ENCODE assay signal across 9 cellular contexts in the genomic region with DNA sequence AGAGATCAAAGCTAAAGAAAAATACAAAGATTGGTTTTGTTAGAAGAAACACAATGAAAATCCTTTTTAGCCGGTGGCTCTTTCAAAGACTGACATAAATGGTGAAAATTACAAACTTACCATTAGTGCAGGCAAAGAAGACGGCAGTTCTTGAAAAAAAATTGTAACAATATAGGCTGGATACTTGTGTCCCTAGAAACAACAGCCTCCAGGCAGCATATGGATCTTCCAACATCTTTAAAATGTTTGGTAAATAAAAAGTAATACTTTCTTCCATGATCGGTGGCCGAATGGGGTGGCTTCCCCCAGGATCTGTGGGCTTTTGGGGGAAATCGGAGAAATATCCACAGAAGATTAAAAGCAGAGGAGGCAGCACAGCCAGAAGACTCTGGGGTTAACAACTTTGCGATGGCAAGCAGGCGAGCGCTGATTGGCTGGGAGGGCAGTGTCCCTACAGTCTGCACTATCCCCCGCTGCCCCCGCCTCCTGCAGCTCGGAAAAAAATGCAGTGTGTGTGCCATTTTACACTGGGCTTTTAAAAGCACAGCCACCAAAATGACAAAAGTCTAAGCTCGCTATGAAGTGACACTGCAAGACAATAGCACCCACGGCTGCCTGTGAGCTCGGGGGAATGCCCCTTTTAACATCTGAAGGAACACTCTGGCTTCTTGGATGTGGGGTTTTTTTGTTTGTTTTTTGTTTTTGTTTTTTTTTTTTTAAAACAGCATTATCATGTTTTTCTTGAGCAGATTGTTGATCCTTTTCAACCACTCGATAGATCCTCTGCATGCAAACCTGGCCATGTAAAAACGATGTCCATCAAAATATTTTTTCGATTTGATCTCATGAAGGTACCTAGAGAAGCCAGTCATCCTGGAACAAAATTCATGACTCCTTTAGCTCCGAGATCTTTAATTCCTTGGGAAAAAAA. TPM values are rescaled to one million over a fixed set of nuclear protein-coding genes. Genes with fewer than 3 reads are reported as not detected.
A peak's percentile ranks its signal among the peaks of the same experiment; 100 is the strongest.
DNase-seq lines count a peak whose midpoint lies in the region; ATAC-seq lines count a peak whose summit lies in the region.
"Had no signal": no experiment of that assay in that cellular context is flagged by ENCODE, and none has a peak within 500 bp of the region (broad histone marks: within the 10 kb centered on the region; RNA-seq: fewer than 3 reads in every experiment).

No MANE protein-coding gene starts in this region.

- H3K9ac ChIP-seq in BLaER1, result peak overlapping the region; percentile 79

- H3K4me1 ChIP-seq in BLaER1, result peaks cover 19% of the 10 kb centered on the region

- no peaks in the 10 kb centered on the region for H3K27me3 ChIP-seq in BLaER1

- ATAC-seq in GM19328 (IDR thresholded peaks at IDR 0.05; ENCODE audit: unreplicated experiment) (peak; percentile 90), HG03460 (IDR thresholded peaks at IDR 0.05; ENCODE audit: unreplicated experiment) (peak; percentile 93), left lobe of liver (peak; percentile 95)

- peak overlapping the region; percentile 76 for H3K4me3 ChIP-seq in BLaER1

- no peak overlapping the region for H3K4me3 Mint-ChIP-seq in activated CD4-positive, alpha-beta T cell treated with anti-CD3 and anti-CD28 coated beads, Interleukin-2, amount 10 ng/mL, durations not matched to agents 24 days and 14 days
- H3K4me3 Mint-ChIP-seq: activated naive CD8-positive, alpha-beta T cell had no signal

- H3K27ac Mint-ChIP-seq in activated CD4-positive, alpha-beta T cell treated with anti-CD3 and anti-CD28 coated beads, Interleukin-2, amount 10 ng/mL, durations not matched to agents 24 days and 14 days, result no peak overlapping the region
- H3K27ac Mint-ChIP-seq: activated naive CD8-positive, alpha-beta T cell had no signal

- no peaks in the 10 kb centered on the region for H3K36me3 ChIP-seq in BLaER1

- peaks cover 11% of the 10 kb centered on the region for H3K36me3 Mint-ChIP-seq in activated CD4-positive, alpha-beta T cell treated with anti-CD3 and anti-CD28 coated beads, Interleukin-2, amount 10 ng/mL, durations not matched to agents 24 days and 14 days (ENCODE audit: low read depth)
- H3K36me3 Mint-ChIP-seq: activated naive CD8-positive, alpha-beta T cell had no signal

- H3K4me2 ChIP-seq in BLaER1, result peak overlapping the region; percentile 89

- H3K9me3 ChIP-seq in BLaER1, result no peaks in the 10 kb centered on the region

- no peaks in the 10 kb centered on the region for H3K27me3 Mint-ChIP-seq in activated CD4-positive, alpha-beta T cell treated with anti-CD3 and anti-CD28 coated beads, Interleukin-2, amount 10 ng/mL, durations not matched to agents 24 days and 14 days
- H3K27me3 Mint-ChIP-seq: activated naive CD8-positive, alpha-beta T cell had no signal

- H3K27ac ChIP-seq in BLaER1, result peak overlapping the region; percentile 80

- intact Hi-C loops in activated CD4-positive, alpha-beta T cell treated with anti-CD3 and anti-CD28 coated beads, Interleukin-2, amount 10 ng/mL, durations not matched to agents 24 days and 14 days (cut with micrococcal nuclease), result loop anchor here (1.0 to 10.0 kb wide), 7 partner anchors 32 to 759 kb away; a partner anchor contains a TSS

- DNase-seq in NCI-H526 (lab: John Stamatoyannopoulos, UW) (peak; percentile 75 to 90), dermis blood vessel endothelial cell (peak; percentile 93), left lobe of liver (ENCODE audit: low spot score) (peak; percentile 95)
- peak; percentile 97 for DNase-seq in activated CD4-positive, alpha-beta T cell treated with anti-CD3 and anti-CD28 coated beads, Interleukin-2, amount 10 ng/mL, durations not matched to agents 24 days and 14 days
- peak; percentile 89 to 92 for DNase-seq in stimulated activated CD4-positive, alpha-beta T cell treated with anti-CD3 and anti-CD28 coated beads, Interleukin-2, amount 100 ng/mL, for 24 hours

- H3K4me1 Mint-ChIP-seq in activated CD4-positive, alpha-beta T cell treated with anti-CD3 and anti-CD28 coated beads, Interleukin-2, amount 10 ng/mL, durations not matched to agents 24 days and 14 days, result peaks cover 18% of the 10 kb centered on the region

- no peaks in the 10 kb centered on the region for H4K20me1 ChIP-seq in BLaER1

- no peaks in the 10 kb centered on the region for H3K9me3 Mint-ChIP-seq in activated CD4-positive, alpha-beta T cell treated with anti-CD3 and anti-CD28 coated beads, Interleukin-2, amount 10 ng/mL, durations not matched to agents 24 days and 14 days

RNA-seq across cellular contexts. Expression of a gene that starts 31.7 kb away (rescaled TPM):
- total RNA-seq in activated CD4-positive, alpha-beta T cell treated with anti-CD3 and anti-CD28 coated beads, Interleukin-2, amount 10 ng/mL, durations not matched to agents 24 days and 14 days, result 32.3 and 34.3 TPM in 2 replicates
- total RNA-seq in dermis blood vessel endothelial cell (24.3 and 24.8 TPM in 2 replicates), left lobe of liver (9.6 TPM)

Comparison
In these comparisons a context has a peak if more than half of its experiments do, and no peak if none do; other contexts are left out.
1. Peak in every context shown above with its lines: DNase-seq, ATAC-seq, H3K4me3 ChIP-seq and H3K27ac ChIP-seq.